ENCODE assay signal across 2 cellular contexts in genomic region chr1:229310833-229311232, GRCh38.
TF ChIP-seq lines count a peak whose summit lies in the region.

No MANE protein-coding gene starts in this region.

TF ChIP-seq in liver, 16 proteins besides CTCF, POLR2A, EP300 and RAD21:
- TF ChIP-seq GABPA (IDR thresholded peaks at IDR 0.05 in 1 of 2, conservative IDR thresholded peaks at IDR 0.05 in 1 of 2) (no peak), HNF4G (IDR thresholded peaks at IDR 0.05) (no peak), FOXA1 (IDR thresholded peaks at IDR 0.05) (no peak), FOXA2 (IDR thresholded peaks at IDR 0.05) (no peak), JUND (IDR thresholded peaks at IDR 0.05) (no peak), RXRA (IDR thresholded peaks at IDR 0.05) (peak; percentile 16 to 25), SP1 (IDR thresholded peaks at IDR 0.05) (peak; percentile 24), ATF3 (IDR thresholded peaks at IDR 0.05) (no peak), YY1 (IDR thresholded peaks at IDR 0.05) (peak; percentile 24), ZBTB33 (IDR thresholded peaks at IDR 0.05) (no peak), HNF4A (conservative IDR thresholded peaks at IDR 0.05) (peak in 1 of 2 donors; percentile 24)

TF ChIP-seq in HepG2, 621 proteins besides CTCF, POLR2A, EP300 and RAD21:
- TF ChIP-seq MAZ (IDR thresholded peaks at IDR 0.05; ENCODE audit: borderline replicate concordance, low read depth, low read length) = no peak
- no peak for TF ChIP-seq MAZ (CRISPR knock-in tag; IDR thresholded peaks at IDR 0.05; ENCODE audit: low read depth)
- TF ChIP-seq, protein P1, sequence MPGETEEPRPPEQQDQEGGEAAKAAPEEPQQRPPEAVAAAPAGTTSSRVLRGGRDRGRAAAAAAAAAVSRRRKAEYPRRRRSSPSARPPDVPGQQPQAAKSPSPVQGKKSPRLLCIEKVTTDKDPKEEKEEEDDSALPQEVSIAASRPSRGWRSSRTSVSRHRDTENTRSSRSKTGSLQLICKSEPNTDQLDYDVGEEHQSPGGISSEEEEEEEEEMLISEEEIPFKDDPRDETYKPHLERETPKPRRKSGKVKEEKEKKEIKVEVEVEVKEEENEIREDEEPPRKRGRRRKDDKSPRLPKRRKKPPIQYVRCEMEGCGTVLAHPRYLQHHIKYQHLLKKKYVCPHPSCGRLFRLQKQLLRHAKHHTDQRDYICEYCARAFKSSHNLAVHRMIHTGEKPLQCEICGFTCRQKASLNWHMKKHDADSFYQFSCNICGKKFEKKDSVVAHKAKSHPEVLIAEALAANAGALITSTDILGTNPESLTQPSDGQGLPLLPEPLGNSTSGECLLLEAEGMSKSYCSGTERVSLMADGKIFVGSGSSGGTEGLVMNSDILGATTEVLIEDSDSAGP (CRISPR knock-in tag; IDR thresholded peaks at IDR 0.05; ENCODE audit: borderline replicate concordance) = no peak
- TF ChIP-seq RFX3 (CRISPR knock-in tag; IDR thresholded peaks at IDR 0.05) = no peak
- TF ChIP-seq, protein P2, sequence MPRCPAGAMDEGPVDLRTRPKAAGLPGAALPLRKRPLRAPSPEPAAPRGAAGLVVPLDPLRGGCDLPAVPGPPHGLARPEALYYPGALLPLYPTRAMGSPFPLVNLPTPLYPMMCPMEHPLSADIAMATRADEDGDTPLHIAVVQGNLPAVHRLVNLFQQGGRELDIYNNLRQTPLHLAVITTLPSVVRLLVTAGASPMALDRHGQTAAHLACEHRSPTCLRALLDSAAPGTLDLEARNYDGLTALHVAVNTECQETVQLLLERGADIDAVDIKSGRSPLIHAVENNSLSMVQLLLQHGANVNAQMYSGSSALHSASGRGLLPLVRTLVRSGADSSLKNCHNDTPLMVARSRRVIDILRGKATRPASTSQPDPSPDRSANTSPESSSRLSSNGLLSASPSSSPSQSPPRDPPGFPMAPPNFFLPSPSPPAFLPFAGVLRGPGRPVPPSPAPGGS (CRISPR knock-in tag; IDR thresholded peaks at IDR 0.05) = no peak
- TF ChIP-seq, protein P3, sequence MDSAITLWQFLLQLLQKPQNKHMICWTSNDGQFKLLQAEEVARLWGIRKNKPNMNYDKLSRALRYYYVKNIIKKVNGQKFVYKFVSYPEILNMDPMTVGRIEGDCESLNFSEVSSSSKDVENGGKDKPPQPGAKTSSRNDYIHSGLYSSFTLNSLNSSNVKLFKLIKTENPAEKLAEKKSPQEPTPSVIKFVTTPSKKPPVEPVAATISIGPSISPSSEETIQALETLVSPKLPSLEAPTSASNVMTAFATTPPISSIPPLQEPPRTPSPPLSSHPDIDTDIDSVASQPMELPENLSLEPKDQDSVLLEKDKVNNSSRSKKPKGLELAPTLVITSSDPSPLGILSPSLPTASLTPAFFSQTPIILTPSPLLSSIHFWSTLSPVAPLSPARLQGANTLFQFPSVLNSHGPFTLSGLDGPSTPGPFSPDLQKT (CRISPR knock-in tag; IDR thresholded peaks at IDR 0.05; ENCODE audit: borderline replicate concordance) = no peak
- no peak for TF ChIP-seq CHD2 (IDR thresholded peaks at IDR 0.05; ENCODE audit: low read depth, low read length)
- no peak for TF ChIP-seq ZNF230 (CRISPR knock-in tag; IDR thresholded peaks at IDR 0.05)
- no peak for TF ChIP-seq ZNF276 (CRISPR knock-in tag; IDR thresholded peaks at IDR 0.05; ENCODE audit: low read depth)
- TF ChIP-seq, protein P4, sequence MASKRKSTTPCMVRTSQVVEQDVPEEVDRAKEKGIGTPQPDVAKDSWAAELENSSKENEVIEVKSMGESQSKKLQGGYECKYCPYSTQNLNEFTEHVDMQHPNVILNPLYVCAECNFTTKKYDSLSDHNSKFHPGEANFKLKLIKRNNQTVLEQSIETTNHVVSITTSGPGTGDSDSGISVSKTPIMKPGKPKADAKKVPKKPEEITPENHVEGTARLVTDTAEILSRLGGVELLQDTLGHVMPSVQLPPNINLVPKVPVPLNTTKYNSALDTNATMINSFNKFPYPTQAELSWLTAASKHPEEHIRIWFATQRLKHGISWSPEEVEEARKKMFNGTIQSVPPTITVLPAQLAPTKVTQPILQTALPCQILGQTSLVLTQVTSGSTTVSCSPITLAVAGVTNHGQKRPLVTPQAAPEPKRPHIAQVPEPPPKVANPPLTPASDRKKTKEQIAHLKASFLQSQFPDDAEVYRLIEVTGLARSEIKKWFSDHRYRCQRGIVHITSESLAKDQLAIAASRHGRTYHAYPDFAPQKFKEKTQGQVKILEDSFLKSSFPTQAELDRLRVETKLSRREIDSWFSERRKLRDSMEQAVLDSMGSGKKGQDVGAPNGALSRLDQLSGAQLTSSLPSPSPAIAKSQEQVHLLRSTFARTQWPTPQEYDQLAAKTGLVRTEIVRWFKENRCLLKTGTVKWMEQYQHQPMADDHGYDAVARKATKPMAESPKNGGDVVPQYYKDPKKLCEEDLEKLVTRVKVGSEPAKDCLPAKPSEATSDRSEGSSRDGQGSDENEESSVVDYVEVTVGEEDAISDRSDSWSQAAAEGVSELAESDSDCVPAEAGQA (IDR thresholded peaks at IDR 0.05; ENCODE audit: low read depth) = no peak
- TF ChIP-seq, protein P4 (CRISPR knock-in tag; IDR thresholded peaks at IDR 0.05; ENCODE audit: borderline replicate concordance) = no peak
- TF ChIP-seq TCF12 (IDR thresholded peaks at IDR 0.05) = no peak
- TF ChIP-seq TCF12 (CRISPR knock-in tag; IDR thresholded peaks at IDR 0.05) = no peak
- TF ChIP-seq ZNF616 (CRISPR knock-in tag; IDR thresholded peaks at IDR 0.05; ENCODE audit: low read depth) = no peak
- no peak for TF ChIP-seq ZNF12 (CRISPR knock-in tag; IDR thresholded peaks at IDR 0.05)
- TF ChIP-seq ZNF709 (CRISPR knock-in tag; IDR thresholded peaks at IDR 0.05) = no peak
- no peak for TF ChIP-seq TP53 (CRISPR knock-in tag; conservative IDR thresholded peaks at IDR 0.05)
- TF ChIP-seq DR1 (CRISPR knock-in tag; IDR thresholded peaks at IDR 0.05) = no peak
- no peak for TF ChIP-seq NR2F2 (IDR thresholded peaks at IDR 0.05; ENCODE audit: borderline replicate concordance, low read depth)
